16 cellular contexts compared by ENCODE assay signal in the genomic region with DNA sequence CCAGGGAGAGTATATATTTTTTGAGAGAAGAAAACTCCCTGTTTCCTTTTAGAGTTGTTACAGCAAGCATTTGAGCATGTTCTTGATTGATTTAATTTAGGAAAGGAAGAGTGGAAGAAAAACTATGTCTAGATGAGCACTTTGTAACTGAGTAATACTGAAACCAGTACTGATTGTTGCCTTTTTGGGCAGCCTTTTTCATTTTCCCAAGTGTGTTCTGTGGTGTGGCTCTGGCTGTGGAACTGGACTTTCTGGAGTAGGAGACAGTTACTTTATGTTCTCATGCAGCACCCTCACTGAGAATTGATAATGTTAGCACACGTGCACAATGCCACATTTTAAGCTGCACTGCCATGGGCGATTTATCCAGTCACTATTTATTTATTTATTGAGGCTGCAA.
"Had no signal": no experiment of that assay in that cellular context is flagged by ENCODE, and none has a peak within 500 bp of the region (broad histone marks: within the 10 kb centered on the region; RNA-seq: fewer than 3 reads in every experiment).

No MANE protein-coding gene starts in this region.

- H3K36me3 ChIP-seq: adrenal gland, sigmoid colon had no signal

- H3K9me3 ChIP-seq: adrenal gland, psoas muscle, sigmoid colon, transverse colon had no signal

- H3K4me3 ChIP-seq: adrenal gland, coronary artery, heart left ventricle, psoas muscle, sigmoid colon, transverse colon had no signal

- H3K4me1 ChIP-seq: adrenal gland, psoas muscle, sigmoid colon, transverse colon had no signal

- H3K27ac Mint-ChIP-seq: activated CD8-positive, alpha-beta T cell treated with anti-CD3 and anti-CD28 coated beads, Interleukin-2, amount 10 ng/mL, durations not matched to agents 7 days and 5 days; activated naive CD4-positive, alpha-beta T cell treated with anti-CD3 and anti-CD28 coated beads for 36 hours had no signal

- ATAC-seq: activated CD8-positive, alpha-beta T cell treated with anti-CD3 and anti-CD28 coated beads, Interleukin-2, amount 10 ng/mL, durations not matched to agents 7 days and 5 days; psoas muscle had no signal

- H3K4me1 Mint-ChIP-seq: nephron had no signal

- H3K27me3 ChIP-seq: adrenal gland, heart left ventricle, sigmoid colon, transverse colon had no signal

- H3K4me3 Mint-ChIP-seq: activated CD8-positive, alpha-beta T cell treated with anti-CD3 and anti-CD28 coated beads, Interleukin-2, amount 10 ng/mL, durations not matched to agents 7 days and 5 days; activated naive CD4-positive, alpha-beta T cell treated with anti-CD3 and anti-CD28 coated beads for 36 hours; nephron had no signal

- H3K9me3 Mint-ChIP-seq: activated naive CD4-positive, alpha-beta T cell treated with anti-CD3 and anti-CD28 coated beads for 36 hours; nephron had no signal

- DNase-seq: activated CD4-positive, alpha-beta T cell treated with anti-CD3 and anti-CD28 coated beads for 48 hours; activated CD8-positive, alpha-beta memory T cell treated with anti-CD3 and anti-CD28 coated beads, Interleukin-2, amount 50 U/mL, for 48 hours; activated CD8-positive, alpha-beta T cell treated with anti-CD3 and anti-CD28 coated beads, Interleukin-2, amount 10 ng/mL, durations not matched to agents 7 days and 5 days; activated naive CD4-positive, alpha-beta T cell treated with anti-CD3 and anti-CD28 coated beads for 36 hours; adrenal gland; central memory CD4-positive, alpha-beta T cell; effector CD8-positive, alpha-beta T cell; foreskin melanocyte; heart left ventricle; psoas muscle; sigmoid colon; stimulated activated naive CD4-positive, alpha-beta T cell; substantia nigra; transverse colon had no signal

- H3K27ac ChIP-seq: adrenal gland, coronary artery, heart left ventricle, psoas muscle, sigmoid colon, transverse colon had no signal
